In the genomic region with DNA sequence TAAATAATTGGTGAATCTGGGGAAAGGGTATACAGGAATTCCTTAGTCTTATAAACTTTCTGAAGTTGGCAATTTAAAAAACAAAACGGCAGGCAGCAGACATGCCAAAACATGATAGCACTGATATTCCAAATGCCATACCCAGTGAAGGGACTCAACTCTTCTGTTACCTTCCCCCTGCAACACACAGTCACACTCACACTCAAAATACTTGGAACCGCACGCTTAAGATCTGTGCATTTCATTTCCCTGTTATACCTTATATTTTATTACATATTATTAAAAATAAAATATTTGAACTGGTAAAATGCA, we compare ENCODE assay signal across 21 cellular contexts.
DNase-seq lines count a peak whose midpoint lies in the region; ATAC-seq and TF ChIP-seq lines count a peak whose summit lies in the region.
"Had no signal": no experiment of that assay in that cellular context is flagged by ENCODE, and none has a peak within 500 bp of the region (broad histone marks: within the 10 kb centered on the region; RNA-seq: fewer than 3 reads in every experiment).

No MANE protein-coding gene starts in this region.

- no TSS peak for BruUV-seq in PC-9 (replicated peaks; lab: Mats Ljungman, UMichigan)

- CTCF ChIA-PET in PC-9 (lab: Charles Lee): no interaction called here

- H2AFZ ChIP-seq in PC-9: no peak overlapping the region

- H3K27ac Mint-ChIP-seq in chondrocyte (ENCODE audit: unreplicated experiment): peak overlapping the region; percentile 98
- H3K27ac Mint-ChIP-seq in mesothelial cell of epicardium: peak overlapping the region; percentile 88
- H3K27ac Mint-ChIP-seq in T-helper 2 cell treated with Interferon-gamma antibody and Interleukin-4, amounts not matched to agents 5 μg/mL and 100 μg/mL, for 36 hours: no peak overlapping the region
- H3K27ac Mint-ChIP-seq: activated CD4-positive, alpha-beta T cell treated with anti-CD3 and anti-CD28 coated beads for 36 hours; activated naive CD8-positive, alpha-beta T cell; CD8-positive, alpha-beta T cell had no signal

- H3K36me3 Mint-ChIP-seq in chondrocyte (ENCODE audit: low read depth) (no peaks in the 10 kb centered on the region), mesothelial cell of epicardium (peaks cover 11% of the 10 kb centered on the region)
- H3K36me3 Mint-ChIP-seq in T-helper 2 cell treated with Interferon-gamma antibody and Interleukin-4, amounts not matched to agents 5 μg/mL and 100 μg/mL, for 36 hours (ENCODE audit: low read depth): peaks cover 14% of the 10 kb centered on the region

- no peaks in the 10 kb centered on the region for H3K79me2 ChIP-seq in PC-9 (ENCODE audit: low read depth)

- H3K9me3 ChIP-seq in BLaER1 treated with 17β-estradiol and CSF1 and Interleukin-3, amounts not matched to agents 10 nM and 100 nM (replicated peaks in 1 of 11): peaks cover 0 to 7% (median 0%) of the 10 kb centered on the region in 11 experiments; a peak in 4 of 22 replicates
- H3K9me3 ChIP-seq in stomach smooth muscle (ENCODE audit: control insufficient read depth in 2 of 2, low read length in 2 of 2) (no peaks in the 10 kb centered on the region), PC-9 (ENCODE audit: insufficient read depth, low read depth) (no peaks in the 10 kb centered on the region)
- H3K9me3 ChIP-seq: neutrophil had no signal

- H3K4me3 ChIP-seq in BLaER1 treated with 17β-estradiol and CSF1 and Interleukin-3, amounts not matched to agents 10 nM and 100 nM: no peak overlapping the region
- H3K4me3 ChIP-seq in stomach smooth muscle (ENCODE audit: low read length in 2 of 2): no peak overlapping the region
- no peak overlapping the region for H3K4me3 ChIP-seq in PC-9

- TF ChIP-seq CTCF in chondrocyte (IDR thresholded peaks at IDR 0.05): no peak
- no peak for TF ChIP-seq CTCF in mesothelial cell of epicardium (IDR thresholded peaks at IDR 0.05; ENCODE audit: unreplicated experiment)
- TF ChIP-seq CTCF in PC-9 (conservative IDR thresholded peaks at IDR 0.05): no peak

- no peak for DNase-seq in chondrocyte (ENCODE audit: low spot score)
- no peak for DNase-seq in mesothelial cell of epicardium (ENCODE audit: low spot score in 2 of 2, unreplicated experiment in 2 of 2)
- no peak for DNase-seq in activated CD4-positive, alpha-beta T cell treated with anti-CD3 and anti-CD28 coated beads, Interleukin-2, amount 50 U/mL, for 1 hour
- no peak for DNase-seq in T-helper 2 cell treated with Interferon-gamma antibody and Interleukin-4, amounts not matched to agents 5 μg/mL and 100 μg/mL, for 36 hours (ENCODE audit: low spot score)
- DNase-seq in PC-9: no peak
- DNase-seq: ACHN; activated CD4-positive, alpha-beta T cell treated with anti-CD3 and anti-CD28 coated beads for 36 hours; activated T-cell treated with anti-CD3 and anti-CD28 coated beads for 4 hours; CD8-positive, alpha-beta T cell; mesendoderm; MM.1S; NCI-H1694; NCI-H226; SIG-M5; stimulated activated CD4-positive, alpha-beta T cell treated with anti-CD3 and anti-CD28 coated beads, Interleukin-4, amount 100 ng/mL, for 24 hours; stimulated activated CD8-positive, alpha-beta memory T cell treated with anti-CD3 and anti-CD28 coated beads, Interleukin-4, amount 100 ng/mL, for 48 hours had no signal

- H3K9me2 ChIP-seq in PC-9 (ENCODE audit: insufficient read depth): no peaks in the 10 kb centered on the region

- H3K4me2 ChIP-seq in BLaER1 treated with 17β-estradiol and CSF1 and Interleukin-3, amounts not matched to agents 10 nM and 100 nM: peak overlapping the region in 10 of 11 experiments; percentile 10 to 79 (median 74); a peak in 11 of 22 replicates
- no peak overlapping the region for H3K4me2 ChIP-seq in PC-9

- peaks cover 63 to 97% (median 81%) of the 10 kb centered on the region in 10 experiments for H3K4me1 ChIP-seq in BLaER1 treated with 17β-estradiol and CSF1 and Interleukin-3, amounts not matched to agents 10 nM and 100 nM
- H3K4me1 ChIP-seq in stomach smooth muscle (ENCODE audit: control insufficient read depth, insufficient read depth, low read length): peaks cover 39% of the 10 kb centered on the region
- peaks cover 14% of the 10 kb centered on the region for H3K4me1 ChIP-seq in PC-9 (replicated peaks; ENCODE audit: insufficient read depth)

- no peaks in the 10 kb centered on the region for H4K20me1 ChIP-seq in BLaER1 treated with 17β-estradiol and CSF1 and Interleukin-3, amounts not matched to agents 10 nM and 100 nM
- H4K20me1 ChIP-seq in PC-9 (ENCODE audit: insufficient read depth): no peaks in the 10 kb centered on the region

- POLR2A ChIA-PET in PC-9 (lab: Charles Lee; ENCODE audit: unreplicated experiment): no interaction called here

- no peak overlapping the region; a peak in 1 of 22 replicates for H3K9ac ChIP-seq in BLaER1 treated with 17β-estradiol and CSF1 and Interleukin-3, amounts not matched to agents 10 nM and 100 nM
- no peak overlapping the region for H3K9ac ChIP-seq in stomach smooth muscle (ENCODE audit: low read length in 2 of 2)

- no peaks in the 10 kb centered on the region for H3K36me3 ChIP-seq in BLaER1 treated with 17β-estradiol and CSF1 and Interleukin-3, amounts not matched to agents 10 nM and 100 nM
- H3K36me3 ChIP-seq in stomach smooth muscle (ENCODE audit: control insufficient read depth in 2 of 2, insufficient read depth in 2 of 2, low read length in 2 of 2) (no peaks in the 10 kb centered on the region), PC-9 (ENCODE audit: low read depth) (no peaks in the 10 kb centered on the region)
- H3K36me3 ChIP-seq: neutrophil had no signal

- H3K4me3 Mint-ChIP-seq in chondrocyte (ENCODE audit: unreplicated experiment) (no peak overlapping the region), mesothelial cell of epicardium (no peak overlapping the region)
- H3K4me3 Mint-ChIP-seq in T-helper 2 cell treated with Interferon-gamma antibody and Interleukin-4, amounts not matched to agents 5 μg/mL and 100 μg/mL, for 36 hours: no peak overlapping the region
- H3K4me3 Mint-ChIP-seq: activated CD4-positive, alpha-beta T cell treated with anti-CD3 and anti-CD28 coated beads for 36 hours; activated naive CD8-positive, alpha-beta T cell; CD8-positive, alpha-beta T cell had no signal

- no peaks in the 10 kb centered on the region; the same call in 1 of the 2 replicates for H3F3A ChIP-seq in PC-9 (ENCODE audit: insufficient read depth, low read depth)

- H3K27ac ChIP-seq in BLaER1 treated with 17β-estradiol and CSF1 and Interleukin-3, amounts not matched to agents 10 nM and 100 nM: peak overlapping the region in 3 of 11 experiments; percentile 50 to 79 (median 69); a peak in 5 of 22 replicates
- peak overlapping the region; percentile 75 for H3K27ac ChIP-seq in stomach smooth muscle (ENCODE audit: low read length)
- no peak overlapping the region for H3K27ac ChIP-seq in PC-9
- H3K27ac ChIP-seq: neutrophil had no signal

- H3K27me3 Mint-ChIP-seq in chondrocyte (ENCODE audit: low read depth) (no peaks in the 10 kb centered on the region), mesothelial cell of epicardium (ENCODE audit: low read depth) (no peaks in the 10 kb centered on the region)
- no peaks in the 10 kb centered on the region for H3K27me3 Mint-ChIP-seq in T-helper 2 cell treated with Interferon-gamma antibody and Interleukin-4, amounts not matched to agents 5 μg/mL and 100 μg/mL, for 36 hours (ENCODE audit: low read depth)
- H3K27me3 Mint-ChIP-seq: activated CD4-positive, alpha-beta T cell treated with anti-CD3 and anti-CD28 coated beads for 36 hours; activated naive CD8-positive, alpha-beta T cell had no signal

- intact Hi-C loops in PC-9 (cut with micrococcal nuclease; ENCODE audit: unreplicated experiment): no loop called here

- H3K4me1 Mint-ChIP-seq in chondrocyte (ENCODE audit: low read depth) (peaks cover 66% of the 10 kb centered on the region), mesothelial cell of epicardium (peaks cover 46% of the 10 kb centered on the region)
- H3K4me1 Mint-ChIP-seq in T-helper 2 cell treated with Interferon-gamma antibody and Interleukin-4, amounts not matched to agents 5 μg/mL and 100 μg/mL, for 36 hours (ENCODE audit: low read depth): no peaks in the 10 kb centered on the region
- H3K4me1 Mint-ChIP-seq: activated CD4-positive, alpha-beta T cell treated with anti-CD3 and anti-CD28 coated beads for 36 hours had no signal

- H3K27me3 ChIP-seq in BLaER1 treated with 17β-estradiol and CSF1 and Interleukin-3, amounts not matched to agents 10 nM and 100 nM: no peaks in the 10 kb centered on the region; a peak in 1 of 22 replicates
- no peaks in the 10 kb centered on the region for H3K27me3 ChIP-seq in stomach smooth muscle (ENCODE audit: control insufficient read depth in 1 of 2, insufficient read depth in 2 of 2, low read length in 2 of 2)
- H3K27me3 ChIP-seq in PC-9 (ENCODE audit: insufficient read depth, low read depth): no peaks in the 10 kb centered on the region
- H3K27me3 ChIP-seq: neutrophil had no signal

- H3K9me3 Mint-ChIP-seq in chondrocyte (ENCODE audit: low read depth): peaks cover 11% of the 10 kb centered on the region
- peaks cover 12% of the 10 kb centered on the region for H3K9me3 Mint-ChIP-seq in mesothelial cell of epicardium
- no peaks in the 10 kb centered on the region for H3K9me3 Mint-ChIP-seq in T-helper 2 cell treated with Interferon-gamma antibody and Interleukin-4, amounts not matched to agents 5 μg/mL and 100 μg/mL, for 36 hours
- H3K9me3 Mint-ChIP-seq: CD8-positive, alpha-beta T cell had no signal

- no peak for ATAC-seq in HG03280 (IDR thresholded peaks at IDR 0.05; ENCODE audit: unreplicated experiment)
- ATAC-seq: activated CD4-positive, alpha-beta T cell treated with anti-CD3 and anti-CD28 coated beads for 36 hours; CD8-positive, alpha-beta T cell had no signal
